13 cellular contexts compared by ENCODE assay signal in genomic region chr20:2036357-2036756, GRCh38. TPM values are rescaled to one million over a fixed set of nuclear protein-coding genes. Genes with fewer than 3 reads are reported as not detected.
"Had no signal": no experiment of that assay in that cellular context is flagged by ENCODE, and none has a peak within 500 bp of the region (broad histone marks: within the 10 kb centered on the region; RNA-seq: fewer than 3 reads in every experiment).

No MANE protein-coding gene starts in this region.

RNA-seq across cellular contexts. Expression of gene PDYN, which starts 42.5 kb away (rescaled TPM):
- total RNA-seq: activated B cell treated with CpG ODN at 0.5 μM for 24 hours; activated CD4-positive, alpha-beta memory T cell treated with anti-CD3 and anti-CD28 coated beads for 36 hours; activated CD4-positive, alpha-beta memory T cell treated with anti-CD3 and anti-CD28 coated beads, Interleukin-2, amount 10 ng/mL, durations not matched to agents 7 days and 5 days; activated CD4-positive, alpha-beta T cell treated with anti-CD3 and anti-CD28 coated beads for 36 hours; activated CD4-positive, alpha-beta T cell treated with anti-CD3 and anti-CD28 coated beads, Interleukin-2, amount 10 ng/mL, durations not matched to agents 24 days and 14 days; activated CD4-positive, alpha-beta T cell treated with anti-CD3 and anti-CD28 coated beads, Interleukin-2, amount 10 ng/mL, durations not matched to agents 7 days and 5 days; activated CD8-positive, alpha-beta memory T cell treated with anti-CD3 and anti-CD28 coated beads for 36 hours; activated CD8-positive, alpha-beta memory T cell treated with anti-CD3 and anti-CD28 coated beads, Interleukin-2, amount 10 ng/mL, durations not matched to agents 7 days and 5 days; activated CD8-positive, alpha-beta T cell treated with anti-CD3 and anti-CD28 coated beads for 36 hours; activated CD8-positive, alpha-beta T cell treated with anti-CD3 and anti-CD28 coated beads, Interleukin-2, amount 10 ng/mL, durations not matched to agents 7 days and 5 days; T-helper 1 cell treated with Interleukin-12 subunit alpha and Interleukin-12 subunit beta and Interleukin-4 antibody, amounts not matched to agents 30 ng/mL and 1 ng/mL, for 36 hours; T-helper 17 cell; T-helper 2 cell treated with Interferon-gamma antibody and Interleukin-4, amounts not matched to agents 100 ng/mL and 5 ng/mL, for 36 hours had no signal
